In the genomic region with DNA sequence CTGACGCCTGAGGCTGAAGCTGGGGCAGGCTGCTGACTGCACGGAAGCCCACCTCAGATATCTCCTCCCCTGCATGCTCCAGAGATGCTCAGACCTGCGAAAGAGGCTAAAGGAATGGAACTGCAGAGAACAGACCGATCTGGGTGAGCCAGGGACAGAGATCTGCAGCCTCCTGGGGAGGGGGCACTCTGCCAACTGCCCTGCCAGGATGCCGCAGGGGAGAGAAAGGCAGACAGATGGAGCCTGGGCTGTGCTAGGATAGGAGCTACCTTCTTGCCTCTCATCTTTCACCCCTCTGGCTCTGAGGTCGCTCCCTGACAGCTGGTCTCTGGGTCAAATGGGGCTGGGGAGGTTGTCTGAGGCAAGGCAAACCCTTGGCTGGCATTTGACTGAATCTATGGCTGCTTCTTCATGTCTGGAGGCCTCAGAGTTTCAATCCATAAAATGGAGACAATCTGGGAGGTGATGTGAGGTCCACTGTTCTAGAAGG, we compare ENCODE assay signal across 16 cellular contexts.
A peak's percentile ranks its signal among the peaks of the same experiment; 100 is the strongest.
DNase-seq lines count a peak whose midpoint lies in the region; TF ChIP-seq lines count a peak whose summit lies in the region.
"Had no signal": no experiment of that assay in that cellular context is flagged by ENCODE, and none has a peak within 500 bp of the region (broad histone marks: within the 10 kb centered on the region; RNA-seq: fewer than 3 reads in every experiment).

No MANE protein-coding gene starts in this region.

- no peaks in the 10 kb centered on the region for H3K36me3 ChIP-seq in BE2C
- H3K36me3 ChIP-seq in effector memory CD4-positive, alpha-beta T cell (ENCODE audit: control insufficient read depth, insufficient read depth, low read length): no peaks in the 10 kb centered on the region
- H3K36me3 ChIP-seq in GM23248 (ENCODE audit: low read depth): no peaks in the 10 kb centered on the region
- H3K36me3 ChIP-seq: Peyer's patch had no signal

- DNase-seq in BE2C: peak; percentile 27
- peak; percentile 91 for DNase-seq in NCI-H1694 (lab: John Stamatoyannopoulos, UW)
- peak; percentile 89 to 93 for DNase-seq in NCI-H524 (lab: John Stamatoyannopoulos, UW)
- no peak for DNase-seq in glutamatergic neuron
- no peak for DNase-seq in GOT3 (lab: John Stamatoyannopoulos, UW)
- no peak for DNase-seq in effector memory CD4-positive, alpha-beta T cell
- DNase-seq in activated CD4-positive, alpha-beta T cell treated with anti-CD3 and anti-CD28 coated beads, Interleukin-2, amount 50 U/mL, for 48 hours: no peak
- no peak for DNase-seq in GM23248
- DNase-seq: NCI-H1048, NCI-H146, NCI-H748 treated with DMSO at 0.1 percent for 48 hours, Peyer's patch, Right ventricle myocardium superior, T-helper 1 cell had no signal

- H3K27me3 Mint-ChIP-seq in glutamatergic neuron (ENCODE audit: unreplicated experiment): peaks cover 6% of the 10 kb centered on the region

- H4K20me1 ChIP-seq in GM23248 (ENCODE audit: insufficient read depth): no peaks in the 10 kb centered on the region

- no peak overlapping the region for H2AFZ ChIP-seq in GM23248

- no peaks in the 10 kb centered on the region for H3K4me1 Mint-ChIP-seq in glutamatergic neuron (ENCODE audit: low read depth, unreplicated experiment)

- H3K27me3 ChIP-seq in BE2C (no peaks in the 10 kb centered on the region), GM23248 (replicated peaks; ENCODE audit: insufficient read depth) (no peaks in the 10 kb centered on the region)
- H3K27me3 ChIP-seq in effector memory CD4-positive, alpha-beta T cell (replicated peaks; ENCODE audit: control insufficient read depth, insufficient read depth, low read length, poor library complexity, severe bottlenecking): no peaks in the 10 kb centered on the region
- H3K27me3 ChIP-seq: Peyer's patch had no signal

- no peaks in the 10 kb centered on the region for H3K9me2 ChIP-seq in GM23248 (ENCODE audit: insufficient read depth)

- no peak overlapping the region for H3K27ac ChIP-seq in effector memory CD4-positive, alpha-beta T cell (ENCODE audit: insufficient read depth, low read length, poor library complexity, severe bottlenecking)
- H3K27ac ChIP-seq in GM23248: no peak overlapping the region
- H3K27ac ChIP-seq: C4-2B, Peyer's patch, SK-N-MC had no signal

- 20 to 24% methylated on average over 6 of the region's 6 CpGs for WGBS in GM23248 (ENCODE audit: low coverage in 1 of 2, low lambda C conversion rate in 2 of 2, missing lambda C conversion rate in 2 of 2), 2 experiments

- H3F3A ChIP-seq in GM23248 (ENCODE audit: insufficient read depth): no peaks in the 10 kb centered on the region

- H3K4me2 ChIP-seq in GM23248 (ENCODE audit: unreplicated experiment): no peak overlapping the region

- H3K4me3 ChIP-seq in BE2C (ENCODE audit: low read depth, low read length) (no peak overlapping the region), GM23248 (no peak overlapping the region)
- H3K4me3 ChIP-seq in effector memory CD4-positive, alpha-beta T cell (ENCODE audit: insufficient read depth, low read depth, low read length, poor library complexity, severe bottlenecking): no peak overlapping the region
- H3K4me3 ChIP-seq: Peyer's patch, SK-N-MC had no signal

- H3K4me1 ChIP-seq in BE2C (no peaks in the 10 kb centered on the region), GM23248 (ENCODE audit: insufficient read depth) (no peaks in the 10 kb centered on the region)
- no peaks in the 10 kb centered on the region for H3K4me1 ChIP-seq in effector memory CD4-positive, alpha-beta T cell (ENCODE audit: control insufficient read depth, insufficient read depth, low read length, poor library complexity, severe bottlenecking)
- H3K4me1 ChIP-seq: Peyer's patch had no signal

- no peak overlapping the region for H3K27ac Mint-ChIP-seq in glutamatergic neuron (ENCODE audit: unreplicated experiment)

- no peak for TF ChIP-seq CTCF in BE2C (IDR thresholded peaks at IDR 0.05; ENCODE audit: low read depth, low read length)
- TF ChIP-seq CTCF in glutamatergic neuron (IDR thresholded peaks at IDR 0.05; ENCODE audit: partially characterized antibody, unreplicated experiment): no peak

- no peaks in the 10 kb centered on the region for H3K79me2 ChIP-seq in GM23248 (ENCODE audit: insufficient read depth)

- H3K36me3 Mint-ChIP-seq in glutamatergic neuron (ENCODE audit: unreplicated experiment): no peaks in the 10 kb centered on the region

- no peak overlapping the region for H3K9ac ChIP-seq in GM23248

- in situ Hi-C loops in GM23248 (cut with MboI): no loop called here

- peak overlapping the region; percentile 9 for H3K4me3 Mint-ChIP-seq in glutamatergic neuron (ENCODE audit: unreplicated experiment)

- H3K9me3 ChIP-seq in BE2C: no peaks in the 10 kb centered on the region
- no peaks in the 10 kb centered on the region for H3K9me3 ChIP-seq in effector memory CD4-positive, alpha-beta T cell (ENCODE audit: control insufficient read depth, low read length)
- no peaks in the 10 kb centered on the region for H3K9me3 ChIP-seq in GM23248 (ENCODE audit: low read depth)
- H3K9me3 ChIP-seq: Peyer's patch had no signal

- peaks cover 3% of the 10 kb centered on the region for H3K9me3 Mint-ChIP-seq in glutamatergic neuron (ENCODE audit: unreplicated experiment)

Comparison
In these comparisons a context has a peak if more than half of its experiments do, and no peak if none do; other contexts are left out.
1. DNase-seq: peak in BE2C (single experiment), NCI-H1694 (single experiment) and NCI-H524 (2 of 2); none in glutamatergic neuron (single experiment), GOT3 (single experiment), effector memory CD4-positive, alpha-beta T cell (0 of 3), activated CD4-positive, alpha-beta T cell treated with anti-CD3 and anti-CD28 coated beads, Interleukin-2, amount 50 U/mL, for 48 hours (0 of 2) and GM23248 (single experiment).